21 cellular contexts compared by ENCODE assay signal in the genomic region with DNA sequence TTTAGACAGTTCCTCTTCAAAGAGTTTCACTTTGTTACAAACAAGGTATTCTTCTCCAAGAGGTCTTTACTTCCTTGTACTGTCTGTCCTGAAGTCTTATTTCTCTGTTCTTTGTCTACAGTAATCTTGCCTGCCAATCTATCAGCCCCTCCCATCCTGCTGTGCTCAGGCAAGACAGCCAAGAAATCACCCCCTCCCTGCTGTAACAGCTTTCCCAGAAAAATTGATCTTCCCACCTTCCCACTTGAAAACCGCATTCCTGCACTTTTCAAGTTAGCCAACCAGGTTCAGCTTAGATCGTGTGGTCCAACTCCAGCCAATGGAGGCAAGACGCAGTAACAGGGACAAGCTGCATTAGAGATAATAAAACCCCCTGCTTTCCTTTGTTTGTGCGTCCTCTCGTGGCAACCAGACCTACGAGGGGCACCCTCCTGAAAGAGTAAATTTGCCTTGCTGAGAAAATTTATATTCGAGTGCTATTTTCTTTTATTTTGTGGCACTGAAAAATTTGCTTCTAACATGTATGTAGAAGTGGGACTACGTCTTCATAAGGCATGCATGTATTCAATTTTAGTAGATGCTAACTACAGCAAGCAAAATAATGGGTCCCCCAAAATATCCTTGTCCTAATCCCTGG. TPM values are rescaled to one million over a fixed set of nuclear protein-coding genes. Genes with fewer than 3 reads are reported as not detected.
DNase-seq lines count a peak whose midpoint lies in the region; ATAC-seq, FAIRE-seq and TF ChIP-seq lines count a peak whose summit lies in the region.
"Had no signal": no experiment of that assay in that cellular context is flagged by ENCODE, and none has a peak within 500 bp of the region (broad histone marks: within the 10 kb centered on the region; RNA-seq: fewer than 3 reads in every experiment).

No MANE protein-coding gene starts in this region.

- no peak overlapping the region for H3K4me3 Mint-ChIP-seq in activated naive CD4-positive, alpha-beta T cell treated with anti-CD3 and anti-CD28 coated beads, Interleukin-2, amount 10 ng/mL, durations not matched to agents 7 days and 5 days
- H3K4me3 Mint-ChIP-seq: mesothelial cell of epicardium had no signal

- FAIRE-seq in HTR-8/SVneo (lab: Jason Lieb, UNC) (peak; percentile 82), K562 (lab: Jason Lieb, UNC) (peak; percentile 44), pancreas (lab: Jason Lieb, UNC) (no peak)

- no peak overlapping the region for H3K27ac ChIP-seq in K562 (ENCODE audit: extremely low read depth, low read depth, low read length)
- no peak overlapping the region for H3K27ac ChIP-seq in pancreas
- H3K27ac ChIP-seq in spleen = no peak overlapping the region
- H3K27ac ChIP-seq: KMS-11, upper lobe of left lung had no signal

- H2AFZ ChIP-seq in K562 (ENCODE audit: low read depth, low read length) = no peak overlapping the region

- H4K20me1 ChIP-seq in K562 (replicated peaks; ENCODE audit: control insufficient read depth, insufficient read depth, low read length) = no peaks in the 10 kb centered on the region

- CTCF ChIA-PET in activated naive CD4-positive, alpha-beta T cell treated with anti-CD3 and anti-CD28 coated beads, Interleukin-2, amount 10 ng/mL, durations not matched to agents 7 days and 5 days (lab: Charles Lee) = no interaction called here
- CTCF ChIA-PET in K562 (lab: Yijun Ruan, JAX; ENCODE audit: low intra/inter-chr PET ratio) = no interaction called here

- H3K4me1 Mint-ChIP-seq in activated naive CD4-positive, alpha-beta T cell treated with anti-CD3 and anti-CD28 coated beads, Interleukin-2, amount 10 ng/mL, durations not matched to agents 7 days and 5 days = peaks cover 41% of the 10 kb centered on the region

- H3K36me3 ChIP-seq in K562 (ENCODE audit: control insufficient read depth, insufficient read depth, low read length) (no peaks in the 10 kb centered on the region), pancreas (no peaks in the 10 kb centered on the region), spleen (no peaks in the 10 kb centered on the region)
- H3K36me3 ChIP-seq: upper lobe of left lung had no signal

- no peak overlapping the region for H3K4me3 ChIP-seq in K562
- H3K4me3 ChIP-seq in pancreas = no peak overlapping the region
- H3K4me3 ChIP-seq in spleen = no peak overlapping the region
- H3K4me3 ChIP-seq: upper lobe of left lung had no signal

- TF ChIP-seq CTCF in K562 (IDR thresholded peaks at IDR 0.05 in 2 of 3, conservative IDR thresholded peaks at IDR 0.05 in 1 of 3; ENCODE audit: insufficient read depth in 2 of 3, low read depth in 1 of 3, low read length in 3 of 3) (no peak), pancreas (IDR thresholded peaks at IDR 0.05) (no peak), spleen (IDR thresholded peaks at IDR 0.05 in 8 of 11, conservative IDR thresholded peaks at IDR 0.05 in 3 of 11) (no peak)

- H3K36me3 Mint-ChIP-seq in activated naive CD4-positive, alpha-beta T cell treated with anti-CD3 and anti-CD28 coated beads, Interleukin-2, amount 10 ng/mL, durations not matched to agents 7 days and 5 days = peaks cover 8% of the 10 kb centered on the region
- peaks cover 7 to 9% of the 10 kb centered on the region in 2 donors for H3K36me3 Mint-ChIP-seq in activated naive CD4-positive, alpha-beta T cell treated with anti-CD3 and anti-CD28 coated beads, Interleukin-2, amount 50 U/mL, for 72 hours

- no TSS peak for BruUV-seq in K562 (replicated peaks; lab: Mats Ljungman, UMichigan)

- no peak overlapping the region for H3K9ac ChIP-seq in K562 (ENCODE audit: insufficient read depth in 1 of 2, low read depth in 2 of 2, low read length in 2 of 2)
- H3K9ac ChIP-seq: KMS-11 had no signal

- H3K27ac Mint-ChIP-seq in activated naive CD4-positive, alpha-beta T cell treated with anti-CD3 and anti-CD28 coated beads, Interleukin-2, amount 10 ng/mL, durations not matched to agents 7 days and 5 days = peak overlapping the region; percentile 64
- H3K27ac Mint-ChIP-seq in activated naive CD4-positive, alpha-beta T cell treated with anti-CD3 and anti-CD28 coated beads, Interleukin-2, amount 50 U/mL, for 72 hours = peak overlapping the region in 1 of 2 donors; percentile 54
- H3K27ac Mint-ChIP-seq: mesothelial cell of epicardium had no signal

- intact Hi-C loops in K562 (cut with micrococcal nuclease) = loop anchor here (5.0 to 10.0 kb wide), 2 partner anchors 84 to 297 kb away; no protein-coding TSS in a partner anchor
- intact Hi-C loops in pancreas (cut with DNase I) = no loop called here
- intact Hi-C loops in spleen (cut with DNase I; ENCODE audit: low total_unique reads) = loop anchor here (10.0 kb wide), 1 partner anchor 134 kb away; no protein-coding TSS in a partner anchor

- H3K9me3 ChIP-seq in K562 (replicated peaks; ENCODE audit: control insufficient read depth, insufficient read depth, low read depth, low read length) (peaks cover 5% of the 10 kb centered on the region), pancreas (no peaks in the 10 kb centered on the region), spleen (peaks cover 0 to 21% (median 15%) of the 10 kb centered on the region in 8 donors)

- H3K9me3 Mint-ChIP-seq in activated naive CD4-positive, alpha-beta T cell treated with anti-CD3 and anti-CD28 coated beads, Interleukin-2, amount 10 ng/mL, durations not matched to agents 7 days and 5 days = peaks cover 15% of the 10 kb centered on the region
- peaks cover 8 to 11% of the 10 kb centered on the region in 2 donors for H3K9me3 Mint-ChIP-seq in activated naive CD4-positive, alpha-beta T cell treated with anti-CD3 and anti-CD28 coated beads, Interleukin-2, amount 50 U/mL, for 72 hours

- in situ Hi-C loops in K562 (cut with MboI) = loop anchor here (10.0 kb wide), 2 partner anchors 124 to 294 kb away; a partner anchor contains a TSS

- H3K79me2 ChIP-seq in K562 (ENCODE audit: control insufficient read depth, insufficient read depth, low read length) = peaks cover 8% of the 10 kb centered on the region

- H3K4me2 ChIP-seq in K562 (ENCODE audit: insufficient read depth, low read length) = no peak overlapping the region
- H3K4me2 ChIP-seq: KMS-11 had no signal

- no peak for ATAC-seq in activated naive CD4-positive, alpha-beta T cell treated with anti-CD3 and anti-CD28 coated beads, Interleukin-2, amount 50 U/mL, for 72 hours
- ATAC-seq in K562 (no peak), pancreas (no peak)

- H3K27me3 ChIP-seq in K562 (ENCODE audit: control insufficient read depth in 2 of 2, insufficient read depth in 2 of 2, low read length in 2 of 2) (no peaks in the 10 kb centered on the region), pancreas (no peaks in the 10 kb centered on the region), spleen (replicated peaks in 1 of 7) (no peaks in the 10 kb centered on the region)
- H3K27me3 ChIP-seq: upper lobe of left lung had no signal

- POLR2A ChIA-PET in K562 (lab: Yijun Ruan, JAX) = no interaction called here

- no peak for TF ChIP-seq EP300 in K562 (IDR thresholded peaks at IDR 0.05; ENCODE audit: low read length)

- peaks cover 4% of the 10 kb centered on the region for H3K27me3 Mint-ChIP-seq in activated naive CD4-positive, alpha-beta T cell treated with anti-CD3 and anti-CD28 coated beads, Interleukin-2, amount 10 ng/mL, durations not matched to agents 7 days and 5 days

- H3K4me1 ChIP-seq in K562 (replicated peaks in 1 of 2; ENCODE audit: control insufficient read depth in 2 of 2, insufficient read depth in 2 of 2, low read length in 2 of 2) (peaks cover 3 to 6% of the 10 kb centered on the region in 2 experiments; a peak in 3 of 5 replicates), pancreas (peaks cover 4 to 10% (median 7%) of the 10 kb centered on the region in 3 donors), spleen (peaks cover 10 to 24% (median 18%) of the 10 kb centered on the region in 6 donors)

- WGBS in K562 (ENCODE audit: insufficient coverage, low coverage, missing lambda C conversion rate) = 82% methylated on average over 7 of the region's 8 CpGs
- WGBS in pancreas, 2 donors = 90 to 93% methylated on average over 8 of the region's 8 CpGs
- 91 to 98% (median 97%) methylated on average over 8 of the region's 8 CpGs for WGBS in spleen, 5 donors

- H3K9me1 ChIP-seq in K562 (ENCODE audit: control insufficient read depth, insufficient read depth, low read length) = no peaks in the 10 kb centered on the region

- TF ChIP-seq POLR2A in K562 (conservative IDR thresholded peaks at IDR 0.05) (no peak), spleen (IDR thresholded peaks at IDR 0.05) (no peak)

- TF ChIP-seq RAD21 in K562 (CRISPR knock-in tag; conservative IDR thresholded peaks at IDR 0.05 in 1 of 2, IDR thresholded peaks at IDR 0.05 in 1 of 2) = no peak

- DNase-seq in activated naive CD4-positive, alpha-beta T cell treated with anti-CD3 and anti-CD28 coated beads, Interleukin-2, amount 10 ng/mL, durations not matched to agents 7 days and 5 days = no peak
- no peak for DNase-seq in activated naive CD4-positive, alpha-beta T cell treated with anti-CD3 and anti-CD28 coated beads, Interleukin-2, amount 50 U/mL, for 72 hours (ENCODE audit: low spot score in 2 of 2)
- DNase-seq in HTR-8/SVneo (ENCODE audit: insufficient read length, low spot score) (no peak), K562 (ENCODE audit: extremely low read depth in 1 of 4, low spot score in 3 of 4) (no peak), renal cortical epithelial cell (ENCODE audit: low read depth) (peak; percentile 16), pancreas (no peak), GM19238 (ENCODE audit: insufficient read length, low spot score) (no peak), spleen (no peak)
- DNase-seq: activated CD4-positive, alpha-beta T cell treated with anti-CD3 and anti-CD28 coated beads, Interleukin-2, amount 50 U/mL, for 48 hours; activated naive CD4-positive, alpha-beta T cell; DMS79 treated with DMSO at 0.1 percent for 48 hours; HCEC 1CT; NCI-H1048; NCI-H2029 treated with DMSO at 0.1 percent for 48 hours; NCI-H524 treated with DMSO at 0.1 percent for 48 hours; stimulated activated CD4-positive, alpha-beta T cell treated with anti-CD3 and anti-CD28 coated beads, Interleukin-12 subunit alpha, Interleukin-12 subunit beta, amount 100 ng/mL, for 4 hours; upper lobe of left lung had no signal

RNA-seq across cellular contexts. Expression of a gene that starts 46.5 kb away (rescaled TPM):
- under 1 TPM; 0.14 to 0.39 TPM for total RNA-seq in activated naive CD4-positive, alpha-beta T cell treated with anti-CD3 and anti-CD28 coated beads, Interleukin-2, amount 50 U/mL, for 72 hours
- total RNA-seq in K562 (2011; cell fraction: chromatin; rRNA removed; ENCODE audit: low replicate concordance) = 3.5 and 6.1 TPM in 2 replicates
- total RNA-seq in K562 (2011; cell fraction: nucleolus; rRNA removed) = 2.0 and 2.6 TPM in 2 replicates
- 3.3 and 3.4 TPM in 2 replicates for total RNA-seq in K562 (2011; cell fraction: nucleoplasm; rRNA removed)
- total RNA-seq in K562 (2014; rRNA removed) = 2.0 and 2.1 TPM in 2 replicates
- 2.6 and 2.7 TPM in 2 replicates for total RNA-seq in K562 (2014; rRNA removed; fragmentation: Illumina TruSeq; extraction: Trizol)
- total RNA-seq in K562 (2015; rRNA removed; fragmentation: Illumina TruSeq; extraction: Trizol) = 2.0 and 2.1 TPM in 2 replicates
- total RNA-seq in K562 (2021) = 3.0 and 3.6 TPM in 2 replicates
- 0.16 and 0.36 TPM in 2 replicates for polyA plus RNA-seq in K562 (2011; rRNA removed)
- polyA plus RNA-seq in K562 (2011; cell fraction: cytosol; rRNA removed) = 0.19 and 0.28 TPM in 2 replicates
- 0.22 and 0.68 TPM in 2 replicates for polyA plus RNA-seq in K562 (2011; cell fraction: nucleus; rRNA removed)
- 2.2 and 4.9 TPM in 2 replicates for polyA plus RNA-seq in K562 (2012)
- polyA plus RNA-seq in K562 (2014; fragmentation: Illumina TruSeq; extraction: Trizol) = 1.9 and 2.0 TPM in 2 replicates
- under 1 TPM; 0.07 to 0.15 TPM for polyA plus RNA-seq in K562 (2014; fragmentation: Nextera tagmentation; extraction: Ambion mirVana)
- polyA plus RNA-seq in K562 (2014; rRNA removed) = 2.8 and 3.8 TPM in 2 replicates
- polyA minus RNA-seq in K562 (2011; rRNA and poly(A)+ RNA removed) = 0.51 and 0.70 TPM in 2 replicates
- polyA minus RNA-seq in K562 (2011; cell fraction: cytosol; rRNA and poly(A)+ RNA removed) = 1.3 TPM in 1 of 2 replicates, not detected in the other
- polyA minus RNA-seq in K562 (2011; cell fraction: nucleus; rRNA and poly(A)+ RNA removed) = 0.40 and 0.56 TPM in 2 replicates
- 0.20 TPM in 1 of 2 replicates, not detected in the other for total RNA-seq in renal cortical epithelial cell
- under 1 TPM; 0.08 to 0.78 (median 0.22) TPM for total RNA-seq in pancreas
- under 1 TPM; 0.09 to 0.19 TPM for polyA plus RNA-seq in pancreas
- 1 to 10 TPM; 3.1 to 9.0 (median 5.4) TPM for total RNA-seq in spleen
- 1 to 10 TPM in 2 of 3 donors, under 1 TPM in 1; 0.93 to 1.4 (median 1.3) TPM for polyA plus RNA-seq in spleen
- total RNA-seq: chondrocyte, HT-29 had no signal

RNA-seq across cellular contexts. Expression of a gene that starts 47.5 kb away (rescaled TPM):
- total RNA-seq in activated naive CD4-positive, alpha-beta T cell treated with anti-CD3 and anti-CD28 coated beads, Interleukin-2, amount 50 U/mL, for 72 hours = 100 to 1,000 TPM; 194 to 218 TPM
- total RNA-seq in K562 (2011; cell fraction: chromatin; rRNA removed; ENCODE audit: low replicate concordance) = 169 and 171 TPM in 2 replicates
- 83.2 and 83.8 TPM in 2 replicates for total RNA-seq in K562 (2011; cell fraction: nucleolus; rRNA removed)
- 85.4 and 89.0 TPM in 2 replicates for total RNA-seq in K562 (2011; cell fraction: nucleoplasm; rRNA removed)
- total RNA-seq in K562 (2014; rRNA removed) (93.9 and 117 TPM in 2 replicates), K562 (2014; rRNA removed; fragmentation: Illumina TruSeq; extraction: Trizol) (81.4 and 85.0 TPM in 2 replicates), K562 (2015; rRNA removed; fragmentation: Illumina TruSeq; extraction: Trizol) (79.2 and 82.3 TPM in 2 replicates), K562 (2021) (158 and 161 TPM in 2 replicates), renal cortical epithelial cell (79.0 and 84.5 TPM in 2 replicates), pancreas (10 to 100 TPM; 31.6 to 53.9 (median 40.3) TPM), spleen (10 to 100 TPM; 25.7 to 65.9 (median 45.3) TPM)
- polyA plus RNA-seq in K562 (2011; rRNA removed) (58.4 and 66.7 TPM in 2 replicates), K562 (2014; fragmentation: Illumina TruSeq; extraction: Trizol) (130 and 153 TPM in 2 replicates), K562 (2014; fragmentation: Nextera tagmentation; extraction: Ambion mirVana) (100 to 1,000 TPM in 1 of 2 experiments, 10 to 100 TPM in 1; 90.9 to 147 TPM), K562 (2014; rRNA removed) (84.6 and 98.8 TPM in 2 replicates), pancreas (10 to 100 TPM; 16.4 to 21.8 TPM), spleen (10 to 100 TPM; 17.6 to 25.8 (median 23.4) TPM)
- 40.8 and 44.5 TPM in 2 replicates for polyA plus RNA-seq in K562 (2011; cell fraction: cytosol; rRNA removed)
- polyA plus RNA-seq in K562 (2011; cell fraction: nucleus; rRNA removed) = 68.4 and 70.6 TPM in 2 replicates
- polyA plus RNA-seq in K562 (2012) = 85.3 and 125 TPM in 2 replicates
- 134 and 150 TPM in 2 replicates for polyA minus RNA-seq in K562 (2011; rRNA and poly(A)+ RNA removed)
- 106 and 120 TPM in 2 replicates for polyA minus RNA-seq in K562 (2011; cell fraction: cytosol; rRNA and poly(A)+ RNA removed)
- polyA minus RNA-seq in K562 (2011; cell fraction: nucleus; rRNA and poly(A)+ RNA removed) = 41.2 and 61.8 TPM in 2 replicates

Comparison
In these comparisons a context has a peak if more than half of its experiments do, and no peak if none do; other contexts are left out.
1. intact Hi-C loops: an anchor here in K562 (5.0 to 10.0 kb wide) and spleen (10.0 kb wide); none called in pancreas.